In genomic region chr4:169611991-169612868, GRCh38 we compare ENCODE assay signal across 8 cellular contexts. TPM values are rescaled to one million over a fixed set of nuclear protein-coding genes. Genes with fewer than 3 reads are reported as not detected.
DNase-seq lines count a peak whose midpoint lies in the region; ATAC-seq lines count a peak whose summit lies in the region.

Gene NEK1, minus strand, starts transcription at chr4:169612583. Its CDS starts 9,953 bp downstream, at chr4:169602630.

- H3K4me1 ChIP-seq in endocrine pancreas (ENCODE audit: control insufficient read depth, insufficient read depth, low read length): peaks cover 9% of the 10 kb centered on the region

- ATAC-seq in GM21381 (IDR thresholded peaks at IDR 0.05; ENCODE audit: unreplicated experiment): peak; percentile 93

- DNase-seq in COLO829 (ENCODE audit: low spot score) (peak; percentile 81), HUDEP-2 (lab: John Stamatoyannopoulos, UW; ENCODE audit: unreplicated experiment in 76 of 76) (peak in 75 of 76 experiments; percentile 24 to 90 (median 80)), NOMO-1 treated with dmso at 0.1 percent for 144 hours (lab: John Stamatoyannopoulos, UW; ENCODE audit: unreplicated experiment) (peak; percentile 88), mesenteric fat pad (ENCODE audit: low spot score) (peak; percentile 95)
- peak; percentile 73 to 74 (median 74) for DNase-seq in activated CD8-positive, alpha-beta memory T cell treated with anti-CD3 and anti-CD28 coated beads for 48 hours (ENCODE audit: low read depth in 2 of 3, low spot score in 2 of 3)
- DNase-seq in stimulated activated CD8-positive, alpha-beta memory T cell treated with anti-CD3 and anti-CD28 coated beads, Interleukin-15, amount 100 ng/mL, for 24 hours (ENCODE audit: low read depth): peak; percentile 77

- peak within 1 kb of the TSS; percentile 100 for H3K9ac ChIP-seq in endocrine pancreas (ENCODE audit: control insufficient read depth, insufficient read depth, low read length)

- H3K36me3 ChIP-seq in endocrine pancreas (ENCODE audit: control insufficient read depth, insufficient read depth, low read length): no peaks in the 10 kb centered on the region

- no peaks in the 10 kb centered on the region for H3K27me3 ChIP-seq in endocrine pancreas (ENCODE audit: control insufficient read depth, insufficient read depth, low read length)

- H3K9me3 ChIP-seq in endocrine pancreas (ENCODE audit: control insufficient read depth, low read length): no peaks in the 10 kb centered on the region

- H3K4me3 ChIP-seq in endocrine pancreas (ENCODE audit: control insufficient read depth, insufficient read depth, low read length): peak within 1 kb of the TSS; percentile 100

RNA-seq across cellular contexts. Expression of gene NEK1, which starts in this region (rescaled TPM):
- total RNA-seq in mesenteric fat pad: 9.1 TPM

Comparison
In these comparisons a context has a peak if more than half of its experiments do, and no peak if none do; other contexts are left out.
1. Peak in every context shown above with its lines: DNase-seq, ATAC-seq and H3K4me3 ChIP-seq.